Comparison of ENCODE assay signal across 8 cellular contexts in genomic region chr16:80852261-80852872, GRCh38. TPM values are rescaled to one million over a fixed set of nuclear protein-coding genes. Genes with fewer than 3 reads are reported as not detected.
DNase-seq lines count a peak whose midpoint lies in the region; ATAC-seq, FAIRE-seq and TF ChIP-seq lines count a peak whose summit lies in the region.

No MANE protein-coding gene starts in this region.

- no peak overlapping the region for H3K4me3 ChIP-seq in A549
- H3K4me3 ChIP-seq in GM12875 (ENCODE audit: low read depth, low read length) = no peak overlapping the region

- POLR2A ChIA-PET in A549 (lab: Yijun Ruan, JAX) = no interaction called here

- WGBS in A549 (ENCODE audit: missing lambda C conversion rate) = 73% methylated on average over 5 of the region's 5 CpGs

- peak; percentile 64 to 85; a peak in 4 of 6 replicates for ATAC-seq in A549
- ATAC-seq in HG03097 (IDR thresholded peaks at IDR 0.05; ENCODE audit: low FRiP score, unreplicated experiment) = no peak

- FAIRE-seq in A549 (lab: Jason Lieb, UNC) = no peak

- no peak overlapping the region for H3K27ac ChIP-seq in A549

- TF ChIP-seq POLR2A in A549 (IDR thresholded peaks at IDR 0.05; ENCODE audit: low read length) = no peak

- CTCF ChIA-PET in A549 (lab: Yijun Ruan, JAX) = interaction anchor here (1.0 to 1.4 kb wide), 3 partner anchors 10 to 134 kb away, joined by 3 read pairs; no protein-coding TSS in a partner anchor

- no peak overlapping the region for H3K4me2 ChIP-seq in A549

- peak; percentile 28 to 46 for DNase-seq in A549 (ENCODE audit: low read depth in 1 of 2, low spot score in 1 of 2)
- DNase-seq in SKM-1 treated with dmso at 0.1 percent for 144 hours (lab: John Stamatoyannopoulos, UW; ENCODE audit: unreplicated experiment) = peak; percentile 13
- peak; percentile 24 for DNase-seq in hepatic stellate cell (ENCODE audit: low spot score)
- no peak for DNase-seq in dedifferentiated amniotic fluid mesenchymal stem cell (ENCODE audit: extremely low spot score)
- no peak for DNase-seq in NCI-H2196 treated with DMSO at 0.1 percent for 48 hours (lab: John Stamatoyannopoulos, UW; ENCODE audit: unreplicated experiment)
- DNase-seq in GDM1 (lab: John Stamatoyannopoulos, UW) = no peak

- peak; percentile 34 for TF ChIP-seq CTCF in A549 (IDR thresholded peaks at IDR 0.05)
- TF ChIP-seq CTCF in GM12875 (IDR thresholded peaks at IDR 0.05; ENCODE audit: borderline replicate concordance, insufficient read depth, low read depth, low read length) = peak; percentile 61; the same call in 1 of the 2 replicates

- H3K4me1 ChIP-seq in A549 = no peaks in the 10 kb centered on the region

- peak in 1 of 2 experiments; percentile 45; a peak in 2 of 5 replicates for TF ChIP-seq RAD21 in A549 (conservative IDR thresholded peaks at IDR 0.05 in 1 of 2, IDR thresholded peaks at IDR 0.05 in 1 of 2)

- TF ChIP-seq EP300 in A549 (IDR thresholded peaks at IDR 0.05) = no peak

- no peaks in the 10 kb centered on the region for H3K9me3 ChIP-seq in A549

TF ChIP-seq in A549, 52 proteins besides CTCF, POLR2A, EP300 and RAD21:
- TF ChIP-seq MAZ (IDR thresholded peaks at IDR 0.05; ENCODE audit: borderline replicate concordance, low read depth, low read length) (no peak), USF2 (IDR thresholded peaks at IDR 0.05) (no peak), MYC (IDR thresholded peaks at IDR 0.05; ENCODE audit: borderline replicate concordance, low read length) (no peak), NR3C1 (IDR thresholded peaks at IDR 0.05) (no peak), CBX2 (IDR thresholded peaks at IDR 0.05; ENCODE audit: borderline replicate concordance, low read depth) (no peak), HES2 (IDR thresholded peaks at IDR 0.05) (no peak), CHD2 (IDR thresholded peaks at IDR 0.05; ENCODE audit: low read length, partially characterized antibody) (no peak), ESRRA (IDR thresholded peaks at IDR 0.05; ENCODE audit: borderline replicate concordance, low read length) (no peak), PHF8 (IDR thresholded peaks at IDR 0.05; ENCODE audit: borderline replicate concordance, low read depth) (no peak), GATA3 (IDR thresholded peaks at IDR 0.05; ENCODE audit: borderline replicate concordance) (no peak), FOXS1 (CRISPR knock-in tag; IDR thresholded peaks at IDR 0.05) (no peak), NPAS2 (CRISPR knock-in tag; IDR thresholded peaks at IDR 0.05; ENCODE audit: borderline replicate concordance) (no peak), JUN (IDR thresholded peaks at IDR 0.05) (no peak), PBX3 (IDR thresholded peaks at IDR 0.05) (no peak), MAFK (IDR thresholded peaks at IDR 0.05; ENCODE audit: partially characterized antibody) (no peak), SMC3 (IDR thresholded peaks at IDR 0.05) (no peak), FOSB (CRISPR knock-in tag; IDR thresholded peaks at IDR 0.05) (no peak), RFX5 (IDR thresholded peaks at IDR 0.05) (no peak), HEYL (CRISPR knock-in tag; IDR thresholded peaks at IDR 0.05) (no peak), EHMT2 (IDR thresholded peaks at IDR 0.05; ENCODE audit: low read depth) (no peak)

RNA-seq across cellular contexts. Expression of gene CDYL2, which starts 48.0 kb away (rescaled TPM):
- 0.09 and 0.10 TPM in 2 replicates for polyA plus RNA-seq in A549 (2011; rRNA removed)
- 0.04 TPM in 2 replicates for polyA plus RNA-seq in A549 (2012; cell fraction: cytosol; rRNA removed)
- polyA plus RNA-seq in A549 (2012; cell fraction: nucleus; rRNA removed) = 0.05 and 0.07 TPM in 2 replicates
- 0.03 to 0.07 TPM (median 0.05 TPM) in 3 replicates for polyA plus RNA-seq in A549 (2017; fragmentation: RNase III; extraction: RNeasy Plus Mini Kit Qiagen cat#74134 plus additional on column Dnase treatment)
- polyA minus RNA-seq in A549 (2011; rRNA and poly(A)+ RNA removed) = 0.19 and 0.95 TPM in 2 replicates

Comparison
In these comparisons a context has a peak if more than half of its experiments do, and no peak if none do; other contexts are left out.
1. DNase-seq: peak in A549 (2 of 2), SKM-1 treated with dmso at 0.1 percent for 144 hours (single experiment) and hepatic stellate cell (single experiment); none in dedifferentiated amniotic fluid mesenchymal stem cell (single experiment), NCI-H2196 treated with DMSO at 0.1 percent for 48 hours (single experiment) and GDM1 (single experiment).